ENCODE assay signal across 9 cellular contexts in genomic region chr17:51050291-51051033, GRCh38.
A peak's percentile ranks its signal among the peaks of the same experiment; 100 is the strongest.
DNase-seq lines count a peak whose midpoint lies in the region; ATAC-seq, FAIRE-seq and TF ChIP-seq lines count a peak whose summit lies in the region.
"Had no signal": no experiment of that assay in that cellular context is flagged by ENCODE, and none has a peak within 500 bp of the region (broad histone marks: within the 10 kb centered on the region; RNA-seq: fewer than 3 reads in every experiment).

No MANE protein-coding gene starts in this region.

- H2AFZ ChIP-seq in GM12878 (ENCODE audit: control insufficient read depth, low read depth, low read length): no peak overlapping the region

- H3K4me2 ChIP-seq in GM12878 (ENCODE audit: control insufficient read depth, insufficient read depth): peak overlapping the region; percentile 62

- H3K27ac ChIP-seq in GM12878 (ENCODE audit: control insufficient read depth, insufficient read depth): peak overlapping the region; percentile 54; the same call in 1 of the 2 replicates
- no peak overlapping the region for H3K27ac ChIP-seq in WERI-Rb-1
- H3K27ac ChIP-seq in uterus: no peak overlapping the region
- H3K27ac ChIP-seq: SJCRH30 had no signal

- intact Hi-C loops in GM12878 (cut with micrococcal nuclease; ENCODE audit: unreplicated experiment): loop anchor here (5.0 kb wide), 1 partner anchor 183 kb away; the partner anchor contains the start of gene TOB1
- intact Hi-C loops in uterus (cut with DNase I; ENCODE audit: low total_unique reads): no loop called here

- ATAC-seq in GM21381 (IDR thresholded peaks at IDR 0.05; ENCODE audit: unreplicated experiment): peak; percentile 82
- ATAC-seq in HG03175 (IDR thresholded peaks at IDR 0.05; ENCODE audit: unreplicated experiment): peak; percentile 93
- ATAC-seq in GM12878: peak; percentile 93

- peak; percentile 83 for FAIRE-seq in GM12878 (lab: Jason Lieb, UNC)

- in situ Hi-C loops in GM13976 (cut with MboI; ENCODE audit: low sequenced_read_pairs, unreplicated experiment) (no loop called here), GM12878 (cut with MboI) (no loop called here)

- CTCF ChIA-PET in GM12878 (lab: Yijun Ruan, JAX): interaction anchor here (1.5 to 24.6 kb wide), 2 partner anchors 18 to 46 kb away, joined by 3 to 472 read pairs; no protein-coding TSS in a partner anchor

- POLR2A ChIA-PET in GM12878 (lab: Charles Lee): interaction anchor here (1.2 to 1.8 kb wide), 2 partner anchors 70 to 72 kb away, joined by 5 to 7 read pairs; no protein-coding TSS in a partner anchor

- TF ChIP-seq CTCF in GM13976 (IDR thresholded peaks at IDR 0.05; ENCODE audit: borderline replicate concordance, control extremely low read depth, extremely low read depth, insufficient read depth, missing control alignments) (no peak), GM12878 (IDR thresholded peaks at IDR 0.05 in 2 of 3, conservative IDR thresholded peaks at IDR 0.05 in 1 of 3; ENCODE audit: control insufficient read depth in 2 of 3, extremely low read depth in 1 of 3, insufficient read depth in 1 of 3, low read depth in 3 of 3, low read length in 3 of 3) (no peak), WERI-Rb-1 (IDR thresholded peaks at IDR 0.05; ENCODE audit: low read depth, low read length) (no peak), uterus (IDR thresholded peaks at IDR 0.05) (no peak)

- 17% methylated on average over 3 of the region's 3 CpGs for WGBS in GM12878 (ENCODE audit: insufficient coverage, insufficient replicate concordance, low lambda C conversion rate, missing lambda C conversion rate)

- RAD21 ChIA-PET in GM12878 (lab: Charles Lee; ENCODE audit: unreplicated experiment): interaction anchor here (0.8 to 1.6 kb wide), 4 partner anchors 9 to 72 kb away, joined by 3 to 4 read pairs (median 4); no protein-coding TSS in a partner anchor

- no peaks in the 10 kb centered on the region for H3K27me3 ChIP-seq in GM12878 (replicated peaks in 1 of 2; ENCODE audit: control insufficient read depth in 2 of 2, insufficient read depth in 2 of 2, low read length in 1 of 2)
- no peaks in the 10 kb centered on the region for H3K27me3 ChIP-seq in WERI-Rb-1 (ENCODE audit: insufficient read depth, low read depth, severe bottlenecking)
- no peaks in the 10 kb centered on the region for H3K27me3 ChIP-seq in uterus
- H3K27me3 ChIP-seq: SJCRH30 had no signal

- no peaks in the 10 kb centered on the region; the same call in 2 of the 3 replicates for H3K9me3 ChIP-seq in GM12878 (replicated peaks; ENCODE audit: control insufficient read depth, insufficient read depth, low read length)
- no peaks in the 10 kb centered on the region for H3K9me3 ChIP-seq in WERI-Rb-1 (ENCODE audit: severe bottlenecking)
- H3K9me3 ChIP-seq in uterus: no peaks in the 10 kb centered on the region
- H3K9me3 ChIP-seq: SJCRH30 had no signal

- H3K9ac ChIP-seq in GM12878 (ENCODE audit: control insufficient read depth, insufficient read depth, low read length): no peak overlapping the region

- H4K20me1 ChIP-seq in GM12878 (ENCODE audit: control insufficient read depth, insufficient read depth): no peaks in the 10 kb centered on the region

- peak; percentile 55 for DNase-seq in GM13976 (ENCODE audit: low spot score)
- peak; percentile 65 for DNase-seq in GM12878 (ENCODE audit: low read depth, low spot score)
- DNase-seq in WERI-Rb-1: no peak
- DNase-seq in NCI-H1694 treated with DMSO at 0.1 percent for 48 hours (lab: John Stamatoyannopoulos, UW): no peak
- no peak for DNase-seq in NCI-H446 treated with DMSO at 0.1 percent for 48 hours (lab: John Stamatoyannopoulos, UW)
- no peak for DNase-seq in uterus
- DNase-seq: SJCRH30 had no signal

- H3K36me3 ChIP-seq in GM12878 (ENCODE audit: control insufficient read depth in 2 of 2, insufficient read depth in 2 of 2, low read length in 1 of 2) (no peaks in the 10 kb centered on the region; a peak in 2 of 4 replicates), WERI-Rb-1 (no peaks in the 10 kb centered on the region), uterus (no peaks in the 10 kb centered on the region)
- H3K36me3 ChIP-seq: SJCRH30 had no signal

- TSS peak; percentile 16 for BruUV-seq in GM12878 (replicated peaks; lab: Mats Ljungman, UMichigan)

- TF ChIP-seq POLR2A in GM12878 (IDR thresholded peaks at IDR 0.05; ENCODE audit: low read depth, low read length) (no peak), uterus (IDR thresholded peaks at IDR 0.05) (no peak)

- peak; percentile 55 to 92; a peak in 3 of 4 replicates for TF ChIP-seq EP300 in GM12878 (IDR thresholded peaks at IDR 0.05; ENCODE audit: borderline replicate concordance in 1 of 2, control insufficient read depth in 1 of 2, low read depth in 2 of 2, low read length in 2 of 2)

- no peak for TF ChIP-seq RAD21 in GM12878 (IDR thresholded peaks at IDR 0.05; ENCODE audit: insufficient read depth, low read depth, low read length)

- H3K4me1 ChIP-seq in GM12878 (ENCODE audit: control insufficient read depth, insufficient read depth, low read length) (peaks cover 55% of the 10 kb centered on the region), uterus (peaks cover 0 to 5% of the 10 kb centered on the region in 2 donors)

- no peaks in the 10 kb centered on the region; the same call in none of the 2 replicates for H3K79me2 ChIP-seq in GM12878 (ENCODE audit: control insufficient read depth, insufficient read depth, low read length)

- H3K4me3 ChIP-seq in GM12878: no peak overlapping the region
- H3K4me3 ChIP-seq in WERI-Rb-1 (ENCODE audit: low read depth, low read length): no peak overlapping the region
- H3K4me3 ChIP-seq in uterus: no peak overlapping the region
- H3K4me3 ChIP-seq: SJCRH30 had no signal

- SMC1A ChIA-PET in GM12878 (lab: Charles Lee; ENCODE audit: uncharacterized antibody, unreplicated experiment): interaction anchor here (1.0 to 5.5 kb wide), 6 partner anchors 22 to 103 kb away, joined by 3 to 52 read pairs (median 7); partner anchors contain the start of gene NME1

TF ChIP-seq in GM12878, 131 proteins besides CTCF, POLR2A, EP300 and RAD21 (continues in another document):
- no peak for TF ChIP-seq ZBED1 (IDR thresholded peaks at IDR 0.05; ENCODE audit: borderline replicate concordance)
- no peak; the same call in 1 of the 2 replicates for TF ChIP-seq BACH1 (IDR thresholded peaks at IDR 0.05; ENCODE audit: borderline replicate concordance)
- TF ChIP-seq MYC (IDR thresholded peaks at IDR 0.05; ENCODE audit: insufficient read depth, insufficient read length, insufficient replicate concordance, low read length, severe bottlenecking): no peak
- TF ChIP-seq RFX5 (IDR thresholded peaks at IDR 0.05; ENCODE audit: low read depth, low read length): no peak
- no peak for TF ChIP-seq SMARCA5 (IDR thresholded peaks at IDR 0.05)
- peak; percentile 41 to 56; a peak in 2 of 4 replicates for TF ChIP-seq BHLHE40 (IDR thresholded peaks at IDR 0.05; ENCODE audit: borderline replicate concordance in 1 of 2, low read depth in 2 of 2, low read length in 1 of 2)
- no peak for TF ChIP-seq ATF3 (IDR thresholded peaks at IDR 0.05; ENCODE audit: borderline replicate concordance, extremely low read depth, low read depth, low read length)
- TF ChIP-seq EZH2 (IDR thresholded peaks at IDR 0.05; ENCODE audit: borderline replicate concordance, control insufficient read depth, low read depth, low read length): no peak
- TF ChIP-seq RBBP5 (conservative IDR thresholded peaks at IDR 0.05): no peak
- TF ChIP-seq KLF5 (IDR thresholded peaks at IDR 0.05; ENCODE audit: partially characterized antibody): no peak
- TF ChIP-seq SKIL (IDR thresholded peaks at IDR 0.05; ENCODE audit: low read depth, poor library complexity, severe bottlenecking): no peak
- TF ChIP-seq SRF (IDR thresholded peaks at IDR 0.05; ENCODE audit: low read depth in 2 of 2, low read length in 2 of 2): no peak
- no peak for TF ChIP-seq CBX5 (IDR thresholded peaks at IDR 0.05; ENCODE audit: low read depth)
- TF ChIP-seq EGR1 (IDR thresholded peaks at IDR 0.05; ENCODE audit: borderline replicate concordance in 1 of 2, low read depth in 2 of 2, low read length in 2 of 2): 0 out of 3 replicates have a peak, but pooled peaks of 1 of the 2 experiments have one; percentile 10
- TF ChIP-seq HDAC2 (IDR thresholded peaks at IDR 0.05): no peak
- peak; percentile 93 for TF ChIP-seq MTA2 (IDR thresholded peaks at IDR 0.05; ENCODE audit: low read depth)
- no peak for TF ChIP-seq TAF1 (IDR thresholded peaks at IDR 0.05; ENCODE audit: borderline replicate concordance, low read depth, low read length)
- TF ChIP-seq RUNX3 (IDR thresholded peaks at IDR 0.05; ENCODE audit: low read length): peak; percentile 67

Comparison
In these comparisons a context has a peak if more than half of its experiments do, and no peak if none do; other contexts are left out.
1. DNase-seq: peak in GM13976 (single experiment) and GM12878 (single experiment); none in WERI-Rb-1 (single experiment), NCI-H1694 treated with DMSO at 0.1 percent for 48 hours (single experiment), NCI-H446 treated with DMSO at 0.1 percent for 48 hours (single experiment) and uterus (0 of 2).
2. Peak in every context shown above with its lines, with median percentiles within 50 percentile points of each other: ATAC-seq.